In the genomic region with DNA sequence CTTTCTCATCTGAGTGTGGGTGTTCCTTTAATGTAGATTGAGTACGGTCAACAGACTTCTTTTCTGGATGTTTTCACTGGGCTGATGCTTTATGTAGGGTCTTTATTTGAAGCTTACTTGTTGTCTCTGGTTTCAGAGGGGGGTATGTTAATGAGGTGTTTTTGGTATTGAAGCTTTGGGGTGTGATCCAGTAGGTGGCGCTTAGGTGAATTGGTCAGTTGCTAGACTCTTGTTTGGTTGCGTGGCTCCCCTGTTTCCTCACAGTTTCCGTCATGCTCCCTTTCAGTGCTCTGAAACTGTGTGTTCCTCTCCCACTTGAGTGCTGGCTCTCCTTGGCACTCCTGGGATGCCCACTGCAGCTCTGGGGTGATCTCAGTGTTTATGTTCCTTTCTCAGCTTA, we compare ENCODE assay signal across 15 cellular contexts.
DNase-seq lines count a peak whose midpoint lies in the region; ATAC-seq, FAIRE-seq and TF ChIP-seq lines count a peak whose summit lies in the region.
"Had no signal": no experiment of that assay in that cellular context is flagged by ENCODE, and none has a peak within 500 bp of the region (broad histone marks: within the 10 kb centered on the region; RNA-seq: fewer than 3 reads in every experiment).

No MANE protein-coding gene starts in this region.

- no peaks in the 10 kb centered on the region for H3K9me2 ChIP-seq in OCI-LY1 (ENCODE audit: low read depth, low read length)

- H3K4me1 ChIP-seq in OCI-LY1 (ENCODE audit: insufficient read depth, low read length, severe bottlenecking) (no peaks in the 10 kb centered on the region), H1 (replicated peaks in 1 of 4; ENCODE audit: control insufficient read depth in 3 of 4, insufficient read depth in 4 of 4, low read length in 3 of 4) (peaks cover 0 to 8% (median under 1%) of the 10 kb centered on the region in 4 experiments; a peak in 4 of 7 replicates), lower lobe of right lung (no peaks in the 10 kb centered on the region)
- H3K4me1 ChIP-seq: body of pancreas, transverse colon had no signal

- WGBS in H1 (ENCODE audit: extremely low coverage in 1 of 2, insufficient coverage in 1 of 2, insufficient read length in 1 of 2, insufficient replicate concordance in 2 of 2, low coverage in 1 of 2, low lambda C conversion rate in 2 of 2, missing lambda C conversion rate in 1 of 2), 2 experiments = 61% methylated on average over 4 of the region's 4 CpGs; no CpG with 5 or more reads in 1 of the 2 experiments

- no peak overlapping the region for H2AK5ac ChIP-seq in H1 (ENCODE audit: low read depth, low read length)

- H3K14ac ChIP-seq in H1 (ENCODE audit: insufficient read length) = no peak overlapping the region

- no peak overlapping the region for H3K4me3 Mint-ChIP-seq in progenitor cell of endocrine pancreas (ENCODE audit: low read depth)
- H3K4me3 Mint-ChIP-seq: activated CD4-positive, alpha-beta T cell treated with anti-CD3 and anti-CD28 coated beads, Interleukin-2, amount 10 ng/mL, durations not matched to agents 7 days and 5 days; mesothelial cell of epicardium had no signal

- TF ChIP-seq RAD21 in H1 (IDR thresholded peaks at IDR 0.05 in 1 of 2, conservative IDR thresholded peaks at IDR 0.05 in 1 of 2; ENCODE audit: low read depth in 2 of 2, low read length in 2 of 2) = peak; percentile 52 to 54

- TF ChIP-seq EP300 in H1 (IDR thresholded peaks at IDR 0.05; ENCODE audit: borderline replicate concordance in 1 of 2, low read depth in 2 of 2, low read length in 2 of 2) = no peak

- H3K4ac ChIP-seq in H1 (replicated peaks; ENCODE audit: insufficient read length, low read depth, low read length) = no peak overlapping the region

- no peak overlapping the region for H3K23ac ChIP-seq in H1 (ENCODE audit: insufficient read length)

- H4K5ac ChIP-seq in H1 (ENCODE audit: insufficient read length, low read depth, low read length) = no peak overlapping the region

- no peaks in the 10 kb centered on the region for H3K27me3 ChIP-seq in OCI-LY1 (ENCODE audit: insufficient read depth, low read length)
- no peaks in the 10 kb centered on the region for H3K27me3 ChIP-seq in H1 (replicated peaks in 1 of 4; ENCODE audit: control insufficient read depth in 3 of 4, extremely low read depth in 1 of 4, insufficient read depth in 3 of 4, low read length in 3 of 4)
- no peaks in the 10 kb centered on the region for H3K27me3 ChIP-seq in lower lobe of right lung (ENCODE audit: low read depth)
- H3K27me3 ChIP-seq: body of pancreas, transverse colon had no signal

- no peaks in the 10 kb centered on the region for H3K79me1 ChIP-seq in H1 (ENCODE audit: low read depth, low read length)

- ATAC-seq in lower lobe of right lung (no peak), HG02642 (IDR thresholded peaks at IDR 0.05; ENCODE audit: poor library complexity, unreplicated experiment) (no peak)
- ATAC-seq: body of pancreas had no signal

- H4K8ac ChIP-seq in H1 (ENCODE audit: extremely low read depth, insufficient read depth, low read length) = no peak overlapping the region; the same call in 1 of the 2 replicates

- intact Hi-C loops in lower lobe of right lung (cut with DNase I) = no loop called here

- H2BK5ac ChIP-seq in H1 (ENCODE audit: low read depth, low read length) = 0 out of 2 replicates have a peak overlapping the region, but pooled peaks have one; percentile 60

- no peak overlapping the region for H2AFZ ChIP-seq in OCI-LY1 (ENCODE audit: low read length)
- peak overlapping the region; percentile 25 for H2AFZ ChIP-seq in H1 (ENCODE audit: low read length)

- H3K27ac ChIP-seq in OCI-LY1 (ENCODE audit: low read depth, low read length, poor library complexity, severe bottlenecking) (no peak overlapping the region), H1 (ENCODE audit: low read depth, low read length) (no peak overlapping the region), lower lobe of right lung (no peak overlapping the region)
- H3K27ac ChIP-seq: body of pancreas, epithelial cell of prostate, transverse colon had no signal

- peak overlapping the region; percentile 72; the same call in 1 of the 2 replicates for H2BK20ac ChIP-seq in H1 (ENCODE audit: low read length)

- no peak overlapping the region for H2BK15ac ChIP-seq in H1 (ENCODE audit: low read length)

- POLR2A ChIA-PET in H1 (lab: Charles Lee; ENCODE audit: partially characterized antibody) = no interaction called here

- H3K4me3 ChIP-seq in OCI-LY1 (ENCODE audit: low read depth, low read length, poor library complexity, severe bottlenecking) = no peak overlapping the region
- no peak overlapping the region for H3K4me3 ChIP-seq in H1 (ENCODE audit: extremely low read depth in 1 of 4, insufficient read depth in 2 of 4, low read depth in 3 of 4, low read length in 4 of 4)
- no peak overlapping the region for H3K4me3 ChIP-seq in lower lobe of right lung
- H3K4me3 ChIP-seq: body of pancreas, transverse colon had no signal

- TF ChIP-seq CTCF in OCI-LY1 (IDR thresholded peaks at IDR 0.05; ENCODE audit: low read length) (peak; percentile 56), H1 (IDR thresholded peaks at IDR 0.05; ENCODE audit: control extremely low read depth in 1 of 3, insufficient read depth in 1 of 3, low read depth in 1 of 3, low read length in 3 of 3) (peak; percentile 23 to 69 (median 63)), progenitor cell of endocrine pancreas (IDR thresholded peaks at IDR 0.05; ENCODE audit: unreplicated experiment) (peak; percentile 22), lower lobe of right lung (IDR thresholded peaks at IDR 0.05) (no peak)

- no peak overlapping the region for H4K91ac ChIP-seq in H1 (replicated peaks; ENCODE audit: insufficient read length, low read length)

- no peaks in the 10 kb centered on the region for H3K79me2 ChIP-seq in OCI-LY1 (ENCODE audit: insufficient read depth, low read length)
- H3K79me2 ChIP-seq in H1 (ENCODE audit: control insufficient read depth in 1 of 2, insufficient read depth in 2 of 2, low read length in 2 of 2) = no peaks in the 10 kb centered on the region

- FAIRE-seq in H1 (lab: Jason Lieb, UNC) = peak; percentile 93
- FAIRE-seq: A204.1, GM12892 had no signal

- H3K36me3 ChIP-seq in OCI-LY1 (ENCODE audit: insufficient read depth, low read length) (no peaks in the 10 kb centered on the region), H1 (ENCODE audit: control insufficient read depth in 2 of 4, insufficient read depth in 4 of 4, low read length in 3 of 4) (no peaks in the 10 kb centered on the region), lower lobe of right lung (no peaks in the 10 kb centered on the region)
- H3K36me3 ChIP-seq: transverse colon had no signal

- 0 out of 2 replicates have a peak overlapping the region, but pooled peaks have one; percentile 15 for H3K18ac ChIP-seq in H1 (ENCODE audit: extremely low read depth, low read length)

- H3K27me3 Mint-ChIP-seq in progenitor cell of endocrine pancreas = peaks cover 18% of the 10 kb centered on the region
- H3K27me3 Mint-ChIP-seq: activated CD4-positive, alpha-beta T cell treated with anti-CD3 and anti-CD28 coated beads, Interleukin-2, amount 10 ng/mL, durations not matched to agents 7 days and 5 days had no signal

- H3K56ac ChIP-seq in H1 (replicated peaks; ENCODE audit: insufficient read length, low read depth, low read length) = no peak overlapping the region

- H3K4me2 ChIP-seq in OCI-LY1 (ENCODE audit: low read length) (no peak overlapping the region), H1 (ENCODE audit: insufficient read depth in 1 of 2, low read depth in 2 of 2, low read length in 2 of 2) (peak overlapping the region in 1 of 2 experiments; percentile 11; a peak in 1 of 4 replicates)

- H3K9ac ChIP-seq in OCI-LY1 (ENCODE audit: low read length) (no peak overlapping the region), H1 (replicated peaks in 1 of 4; ENCODE audit: extremely low read depth in 1 of 4, low read depth in 3 of 4, low read length in 3 of 4) (no peak overlapping the region)

- 0 out of 2 replicates have a peak overlapping the region, but pooled peaks have one; percentile 90 for H2BK12ac ChIP-seq in H1 (ENCODE audit: low read depth, low read length)

- H3K9me3 ChIP-seq in OCI-LY1 (ENCODE audit: low read length) = no peaks in the 10 kb centered on the region
- no peaks in the 10 kb centered on the region for H3K9me3 ChIP-seq in H1 (ENCODE audit: insufficient read depth in 2 of 2, low read depth in 1 of 2, low read length in 1 of 2)
- no peaks in the 10 kb centered on the region for H3K9me3 ChIP-seq in lower lobe of right lung
- H3K9me3 ChIP-seq: body of pancreas, transverse colon had no signal

- H3K9me3 Mint-ChIP-seq in progenitor cell of endocrine pancreas (ENCODE audit: low read depth) = peaks cover 3% of the 10 kb centered on the region
- H3K9me3 Mint-ChIP-seq: activated CD4-positive, alpha-beta T cell treated with anti-CD3 and anti-CD28 coated beads, Interleukin-2, amount 10 ng/mL, durations not matched to agents 7 days and 5 days had no signal

- H4K20me1 ChIP-seq in OCI-LY1 (ENCODE audit: insufficient read depth, low read length) (no peaks in the 10 kb centered on the region), H1 (replicated peaks in 1 of 2; ENCODE audit: control insufficient read depth in 1 of 2, insufficient read depth in 2 of 2, low read length in 2 of 2) (no peaks in the 10 kb centered on the region)

- CTCF ChIA-PET in H1 (lab: Charles Lee; ENCODE audit: partially characterized antibody) = interaction anchor here (0.6 to 4.8 kb wide), 34 partner anchors 10 to 767 kb away, joined by 3 to 21 read pairs (median 4); partner anchors contain the start of gene ADAM12

- no peak for TF ChIP-seq POLR2A in H1 (IDR thresholded peaks at IDR 0.05; ENCODE audit: control extremely low read depth in 1 of 2, low read depth in 2 of 2, low read length in 2 of 2)

- H3K23me2 ChIP-seq in H1 (ENCODE audit: low read depth, low read length) = no peaks in the 10 kb centered on the region; the same call in 1 of the 2 replicates

- no peaks in the 10 kb centered on the region for H3K36me3 Mint-ChIP-seq in progenitor cell of endocrine pancreas (ENCODE audit: insufficient read depth)
- H3K36me3 Mint-ChIP-seq: mesothelial cell of epicardium had no signal

- H3F3A ChIP-seq in OCI-LY1 (ENCODE audit: insufficient read depth, low read length) = no peaks in the 10 kb centered on the region

- H3K27ac Mint-ChIP-seq in progenitor cell of endocrine pancreas = no peak overlapping the region
- H3K27ac Mint-ChIP-seq: activated CD4-positive, alpha-beta T cell treated with anti-CD3 and anti-CD28 coated beads, Interleukin-2, amount 10 ng/mL, durations not matched to agents 7 days and 5 days; mesothelial cell of epicardium had no signal

- no peak overlapping the region for H2BK120ac ChIP-seq in H1 (replicated peaks; ENCODE audit: low read depth, low read length)

- peaks cover 2% of the 10 kb centered on the region for H3K4me1 Mint-ChIP-seq in progenitor cell of endocrine pancreas (ENCODE audit: low read depth)
- H3K4me1 Mint-ChIP-seq: activated CD4-positive, alpha-beta T cell treated with anti-CD3 and anti-CD28 coated beads, Interleukin-2, amount 10 ng/mL, durations not matched to agents 7 days and 5 days; mesothelial cell of epicardium had no signal

- DNase-seq in NCI-H748 (lab: John Stamatoyannopoulos, UW; ENCODE audit: unreplicated experiment) = peak; percentile 1
- no peak for DNase-seq in NCI-H748 treated with DMSO at 0.1 percent for 48 hours (lab: John Stamatoyannopoulos, UW)
- no peak for DNase-seq in H1 (ENCODE audit: low read depth in 1 of 2, low spot score in 2 of 2)
- no peak for DNase-seq in progenitor cell of endocrine pancreas (ENCODE audit: low spot score, unreplicated experiment)
- DNase-seq in lower lobe of right lung = no peak
- DNase-seq in NCI-H69 (lab: John Stamatoyannopoulos, UW) = no peak
- DNase-seq: activated CD4-positive, alpha-beta T cell treated with anti-CD3 and anti-CD28 coated beads, Interleukin-2, amount 10 ng/mL, durations not matched to agents 7 days and 5 days; body of pancreas; transverse colon had no signal
